ENCODE assay signal across 8 cellular contexts in genomic region chr5:80186634-80187033, GRCh38.
DNase-seq lines count a peak whose midpoint lies in the region; ATAC-seq and TF ChIP-seq lines count a peak whose summit lies in the region.

No MANE protein-coding gene starts in this region.

- peak overlapping the region; percentile 48 for H3K4me3 Mint-ChIP-seq in activated T-cell treated with anti-CD3 and anti-CD28 coated beads, Interleukin-2, amount 50 U/mL, for 24 hours

- peaks cover 86% of the 10 kb centered on the region for H3K4me1 Mint-ChIP-seq in activated T-cell treated with anti-CD3 and anti-CD28 coated beads, Interleukin-2, amount 50 U/mL, for 24 hours (ENCODE audit: low read depth)

- TF ChIP-seq POLR2A in stomach (IDR thresholded peaks at IDR 0.05), result no peak

- intact Hi-C loops in stomach (cut with DNase I; ENCODE audit: low total_unique reads), result loop anchor here (10.0 kb wide), 1 partner anchor 68 kb away; the partner anchor contains the start of gene SERINC5

- peak overlapping the region; percentile 89 for H3K27ac Mint-ChIP-seq in activated T-cell treated with anti-CD3 and anti-CD28 coated beads, Interleukin-2, amount 50 U/mL, for 24 hours

- H3K27me3 ChIP-seq in stomach, result no peaks in the 10 kb centered on the region

- TF ChIP-seq CTCF in epithelial cell of esophagus (IDR thresholded peaks at IDR 0.05; ENCODE audit: insufficient read depth, low read depth, low read length, missing control alignments), result no peak
- TF ChIP-seq CTCF in stomach (IDR thresholded peaks at IDR 0.05), result no peak

- no peak for TF ChIP-seq EP300 in stomach (IDR thresholded peaks at IDR 0.05)

- H3K4me1 ChIP-seq in stomach, result peaks cover 40 to 86% (median 64%) of the 10 kb centered on the region in 4 donors

- H3K4me3 ChIP-seq in epithelial cell of esophagus (ENCODE audit: low read length) (no peak overlapping the region), stomach (no peak overlapping the region)

- 30 to 53% (median 42%) methylated on average over 8 of the region's 8 CpGs for WGBS in stomach, 5 donors

- H3K9me3 ChIP-seq in stomach, result no peaks in the 10 kb centered on the region

- peaks cover 12% of the 10 kb centered on the region for H3K36me3 Mint-ChIP-seq in activated T-cell treated with anti-CD3 and anti-CD28 coated beads, Interleukin-2, amount 50 U/mL, for 24 hours (ENCODE audit: low read depth)

- H3K27ac ChIP-seq in stomach, result peak overlapping the region; percentile 67 to 82 (median 79)

- no peaks in the 10 kb centered on the region for H3K36me3 ChIP-seq in stomach

- H3K9me3 Mint-ChIP-seq in activated T-cell treated with anti-CD3 and anti-CD28 coated beads, Interleukin-2, amount 50 U/mL, for 24 hours, result no peaks in the 10 kb centered on the region

- H3K27me3 Mint-ChIP-seq in activated T-cell treated with anti-CD3 and anti-CD28 coated beads, Interleukin-2, amount 50 U/mL, for 24 hours, result no peaks in the 10 kb centered on the region

- no peak for DNase-seq in activated T-cell treated with anti-CD3 and anti-CD28 coated beads, Interleukin-2, amount 50 U/mL, for 24 hours
- DNase-seq in activated T-cell treated with anti-CD3 and anti-CD28 coated beads for 4 hours, result no peak
- peak; percentile 79 for DNase-seq in SIG-M5 treated with dmso at 0.1 percent for 504 hours (lab: John Stamatoyannopoulos, UW; ENCODE audit: unreplicated experiment)
- DNase-seq in epithelial cell of esophagus (ENCODE audit: low read depth), result peak; percentile 91
- peak; percentile 78 for DNase-seq in stomach
- DNase-seq in NCI-H1930 (lab: John Stamatoyannopoulos, UW), result no peak
- DNase-seq in COLO829 (ENCODE audit: low spot score), result no peak

- no peak for ATAC-seq in GM21528 (IDR thresholded peaks at IDR 0.05; ENCODE audit: low FRiP score, unreplicated experiment)

Comparison
In these comparisons a context has a peak if more than half of its experiments do, and no peak if none do; other contexts are left out.
1. DNase-seq: peak in SIG-M5 treated with dmso at 0.1 percent for 504 hours (single experiment), epithelial cell of esophagus (single experiment) and stomach (single experiment); none in activated T-cell treated with anti-CD3 and anti-CD28 coated beads, Interleukin-2, amount 50 U/mL, for 24 hours (single experiment), activated T-cell treated with anti-CD3 and anti-CD28 coated beads for 4 hours (single experiment), NCI-H1930 (0 of 2) and COLO829 (single experiment).